1 cellular context compared by ENCODE assay signal in the genomic region with DNA sequence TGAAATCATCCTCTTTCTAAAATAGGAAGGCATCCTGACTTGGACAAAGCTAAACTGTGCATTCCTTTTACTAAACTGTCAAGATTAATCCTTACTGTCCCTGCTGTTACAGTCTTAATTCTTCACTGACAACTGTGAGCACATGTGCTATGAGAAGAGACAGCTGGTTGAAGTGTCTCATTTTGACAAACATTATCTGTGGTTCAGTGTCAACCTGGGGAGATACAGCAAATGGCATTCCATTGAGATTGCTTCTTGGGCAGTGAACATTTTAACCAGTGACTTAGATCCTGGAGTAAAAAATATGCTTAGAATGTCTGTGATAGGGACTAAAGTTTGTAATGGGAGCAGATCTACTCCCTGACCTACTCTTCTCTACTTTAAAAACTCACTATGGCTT.
TF ChIP-seq lines count a peak whose summit lies in the region.

No MANE protein-coding gene starts in this region.

TF ChIP-seq in IMR-90, 13 proteins besides CTCF, POLR2A, EP300 and RAD21 (continued from another document):
- no peak for TF ChIP-seq MAFK (IDR thresholded peaks at IDR 0.05; ENCODE audit: low read depth, low read length)
- TF ChIP-seq, protein P1, sequence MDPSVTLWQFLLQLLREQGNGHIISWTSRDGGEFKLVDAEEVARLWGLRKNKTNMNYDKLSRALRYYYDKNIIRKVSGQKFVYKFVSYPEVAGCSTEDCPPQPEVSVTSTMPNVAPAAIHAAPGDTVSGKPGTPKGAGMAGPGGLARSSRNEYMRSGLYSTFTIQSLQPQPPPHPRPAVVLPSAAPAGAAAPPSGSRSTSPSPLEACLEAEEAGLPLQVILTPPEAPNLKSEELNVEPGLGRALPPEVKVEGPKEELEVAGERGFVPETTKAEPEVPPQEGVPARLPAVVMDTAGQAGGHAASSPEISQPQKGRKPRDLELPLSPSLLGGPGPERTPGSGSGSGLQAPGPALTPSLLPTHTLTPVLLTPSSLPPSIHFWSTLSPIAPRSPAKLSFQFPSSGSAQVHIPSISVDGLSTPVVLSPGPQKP (IDR thresholded peaks at IDR 0.05; ENCODE audit: borderline replicate concordance, low read depth, low read length) = no peak
- TF ChIP-seq SMC3 (IDR thresholded peaks at IDR 0.05; ENCODE audit: low read depth, low read length) = no peak
